20 cellular contexts compared by ENCODE assay signal in the genomic region with DNA sequence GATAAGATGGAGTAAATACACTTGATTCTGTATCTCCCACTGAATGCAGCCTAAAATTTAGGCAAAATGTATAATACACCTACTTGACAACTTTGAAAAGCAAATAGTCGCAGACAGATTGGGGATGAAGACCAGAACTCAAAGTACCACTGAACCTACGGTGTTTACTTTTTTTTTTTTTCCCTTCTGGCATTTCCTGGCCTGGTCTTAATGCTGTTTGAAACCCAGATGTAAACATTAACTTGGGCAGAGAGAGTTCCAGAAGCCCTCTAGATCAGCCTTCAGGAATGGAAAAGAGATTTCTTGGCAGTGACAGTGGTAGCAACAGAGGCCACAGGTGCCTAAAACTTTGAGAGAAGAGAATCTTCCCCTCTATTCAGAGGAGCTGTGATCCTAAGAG. TPM values are rescaled to one million over a fixed set of nuclear protein-coding genes. Genes with fewer than 3 reads are reported as not detected.
DNase-seq lines count a peak whose midpoint lies in the region; ATAC-seq and TF ChIP-seq lines count a peak whose summit lies in the region.
"Had no signal": no experiment of that assay in that cellular context is flagged by ENCODE, and none has a peak within 500 bp of the region (broad histone marks: within the 10 kb centered on the region; RNA-seq: fewer than 3 reads in every experiment).

No MANE protein-coding gene starts in this region.

- no peak overlapping the region for H3K23ac ChIP-seq in IMR-90 (ENCODE audit: low read depth, low read length)

- H3K9me3 Mint-ChIP-seq in endodermal cell = peaks cover 13% of the 10 kb centered on the region

- H3K56ac ChIP-seq in IMR-90 (ENCODE audit: extremely low read depth, insufficient read depth, low read length) = no peak overlapping the region

- intact Hi-C loops in IMR-90 (cut with micrococcal nuclease) = loop anchor here (1.0 to 5.0 kb wide), 2 partner anchors 83 to 202 kb away; no protein-coding TSS in a partner anchor
- intact Hi-C loops in lower lobe of right lung (cut with DNase I) = no loop called here

- POLR2A ChIA-PET in IMR-90 (lab: Charles Lee; ENCODE audit: unreplicated experiment) = interaction anchor here (0.7 kb wide), 1 partner anchor 263 kb away, joined by 4 read pairs; no protein-coding TSS in a partner anchor

- H2AFZ ChIP-seq in IMR-90 (replicated peaks; ENCODE audit: low read length, poor library complexity) = no peak overlapping the region

- H2BK5ac ChIP-seq in IMR-90 (ENCODE audit: low read depth, low read length, poor library complexity, severe bottlenecking) = no peak overlapping the region

- no peak for TF ChIP-seq POLR2A in IMR-90 (IDR thresholded peaks at IDR 0.05; ENCODE audit: low read depth, low read length)

- no peaks in the 10 kb centered on the region for H3K4me1 Mint-ChIP-seq in endodermal cell
- H3K4me1 Mint-ChIP-seq: activated CD4-positive, alpha-beta T cell treated with anti-CD3 and anti-CD28 coated beads for 36 hours; activated naive CD8-positive, alpha-beta T cell treated with anti-CD3 and anti-CD28 coated beads for 36 hours had no signal

- H3K4me2 ChIP-seq in IMR-90 (ENCODE audit: low read depth, low read length) = no peak overlapping the region

- H3K4me3 ChIP-seq in IMR-90 (ENCODE audit: insufficient read depth, low read depth, low read length) = no peak overlapping the region
- H3K4me3 ChIP-seq in endodermal cell (ENCODE audit: low read length) = no peak overlapping the region
- H3K4me3 ChIP-seq in lower lobe of right lung = no peak overlapping the region
- H3K4me3 ChIP-seq in skeletal muscle tissue (ENCODE audit: low read length in 3 of 3) = no peak overlapping the region
- H3K4me3 ChIP-seq in H7 (ENCODE audit: insufficient read depth, low read depth, low read length) = no peak overlapping the region
- H3K4me3 ChIP-seq: colonic mucosa, tibial nerve had no signal

- no CpG with 5 or more reads among the region's 2 CpGs for WGBS in IMR-90 (ENCODE audit: extremely low coverage in 2 of 2, insufficient read length in 1 of 2), 2 experiments
- 86 to 95% methylated on average over 2 of the region's 2 CpGs for WGBS in endodermal cell (ENCODE audit: insufficient coverage in 1 of 2, insufficient read length in 1 of 2), 2 experiments

- no peak overlapping the region for H2BK120ac ChIP-seq in IMR-90 (ENCODE audit: low read depth, low read length)

- H3K9me3 ChIP-seq in IMR-90 (ENCODE audit: control insufficient read depth, insufficient read depth, low read length) (peaks cover 3% of the 10 kb centered on the region; the same call in 1 of the 2 replicates), endodermal cell (ENCODE audit: control insufficient read depth, low read length) (no peaks in the 10 kb centered on the region), lower lobe of right lung (no peaks in the 10 kb centered on the region), skeletal muscle tissue (ENCODE audit: control insufficient read depth in 3 of 3, low read length in 3 of 3) (no peaks in the 10 kb centered on the region)
- H3K9me3 ChIP-seq: colonic mucosa had no signal

- no TSS peak for BruUV-seq in IMR-90 (replicated peaks; lab: Mats Ljungman, UMichigan)

- no peak overlapping the region for H3K14ac ChIP-seq in IMR-90 (replicated peaks; ENCODE audit: low read depth, low read length)

- no peak overlapping the region for H4K5ac ChIP-seq in IMR-90 (ENCODE audit: low read depth, low read length)

- no peak overlapping the region for H2BK15ac ChIP-seq in IMR-90 (ENCODE audit: low read depth, low read length)

- CTCF ChIA-PET in IMR-90 (lab: Yijun Ruan, JAX) = interaction anchor here (0.7 to 0.9 kb wide), 2 partner anchors 15 to 18 kb away, joined by 3 read pairs; no protein-coding TSS in a partner anchor

- no peak overlapping the region for H3K4ac ChIP-seq in IMR-90 (ENCODE audit: low read depth, low read length)

- no peak for TF ChIP-seq CTCF in IMR-90 (conservative IDR thresholded peaks at IDR 0.05; ENCODE audit: low read depth, low read length)
- no peak for TF ChIP-seq CTCF in endodermal cell (conservative IDR thresholded peaks at IDR 0.05)
- no peak for TF ChIP-seq CTCF in lower lobe of right lung (IDR thresholded peaks at IDR 0.05)

- no peaks in the 10 kb centered on the region for H3K79me1 ChIP-seq in IMR-90 (ENCODE audit: low read depth in 1 of 2, low read length in 2 of 2)

- dilution Hi-C loops in IMR-90 (cut with HindIII; ENCODE audit: low sequenced_read_pairs, unreplicated experiment) = no loop called here

- H2AK5ac ChIP-seq in IMR-90 (ENCODE audit: low read depth, low read length) = no peak overlapping the region

- peaks cover 2% of the 10 kb centered on the region; the same call in 1 of the 2 replicates for H3K27me3 ChIP-seq in IMR-90 (ENCODE audit: control insufficient read depth, insufficient read depth, low read length)
- no peaks in the 10 kb centered on the region for H3K27me3 ChIP-seq in endodermal cell (ENCODE audit: control insufficient read depth, insufficient read depth, low read length, poor library complexity, severe bottlenecking)
- no peaks in the 10 kb centered on the region for H3K27me3 ChIP-seq in lower lobe of right lung (ENCODE audit: low read depth)
- H3K27me3 ChIP-seq in skeletal muscle tissue (ENCODE audit: control insufficient read depth in 3 of 3, insufficient read depth in 3 of 3, low read length in 3 of 3) = no peaks in the 10 kb centered on the region
- H3K27me3 ChIP-seq in H7 (ENCODE audit: control insufficient read depth, insufficient read depth, low read length) = no peaks in the 10 kb centered on the region
- H3K27me3 ChIP-seq: colonic mucosa, tibial nerve had no signal

- H3K27me3 Mint-ChIP-seq in endodermal cell (ENCODE audit: insufficient read depth) = no peaks in the 10 kb centered on the region
- H3K27me3 Mint-ChIP-seq: activated CD4-positive, alpha-beta T cell treated with anti-CD3 and anti-CD28 coated beads for 36 hours; activated naive CD8-positive, alpha-beta T cell treated with anti-CD3 and anti-CD28 coated beads for 36 hours had no signal

- no peak overlapping the region for H2AK9ac ChIP-seq in IMR-90 (replicated peaks; ENCODE audit: low read depth, low read length, poor library complexity)

- H3K18ac ChIP-seq in IMR-90 (ENCODE audit: low read depth, low read length) = no peak overlapping the region

- H4K91ac ChIP-seq in IMR-90 (ENCODE audit: insufficient read depth, low read depth, low read length) = no peak overlapping the region

- H4K20me1 ChIP-seq in IMR-90 (ENCODE audit: insufficient read depth, low read length) = no peaks in the 10 kb centered on the region

- H3K27ac ChIP-seq in IMR-90 (ENCODE audit: insufficient read depth, low read length) = no peak overlapping the region
- no peak overlapping the region for H3K27ac ChIP-seq in endodermal cell (ENCODE audit: low read depth, low read length)
- H3K27ac ChIP-seq in lower lobe of right lung = peak overlapping the region; percentile 42
- H3K27ac ChIP-seq in skeletal muscle tissue (ENCODE audit: low read depth, low read length) = peak overlapping the region; percentile 57
- H3K27ac ChIP-seq: colonic mucosa, tibial nerve had no signal

- in situ Hi-C loops in IMR-90 (cut with MboI; ENCODE audit: low sequenced_read_pairs) = no loop called here

- H3K36me3 ChIP-seq in IMR-90 (ENCODE audit: control insufficient read depth, insufficient read depth, low read length) = no peaks in the 10 kb centered on the region
- H3K36me3 ChIP-seq in endodermal cell (ENCODE audit: control insufficient read depth, insufficient read depth, low read length) = peaks cover 73% of the 10 kb centered on the region
- no peaks in the 10 kb centered on the region for H3K36me3 ChIP-seq in lower lobe of right lung
- H3K36me3 ChIP-seq in skeletal muscle tissue (ENCODE audit: control insufficient read depth in 3 of 3, insufficient read depth in 3 of 3, low read length in 3 of 3) = peaks cover 10 to 21% (median 18%) of the 10 kb centered on the region in 3 donors
- H3K36me3 ChIP-seq in H7 (replicated peaks; ENCODE audit: control insufficient read depth, insufficient read depth, low read length) = peaks cover 4% of the 10 kb centered on the region
- H3K36me3 ChIP-seq: colonic mucosa, tibial nerve had no signal

- peak overlapping the region; percentile 18 for H3K27ac Mint-ChIP-seq in endodermal cell
- H3K27ac Mint-ChIP-seq: activated CD4-positive, alpha-beta T cell treated with anti-CD3 and anti-CD28 coated beads for 36 hours; activated naive CD8-positive, alpha-beta T cell treated with anti-CD3 and anti-CD28 coated beads for 36 hours; CD8-positive, alpha-beta T cell had no signal

- ATAC-seq in IMR-90 (ENCODE audit: low read depth) = peak; percentile 53
- ATAC-seq in lower lobe of right lung = no peak
- no peak for ATAC-seq in GM21447 (IDR thresholded peaks at IDR 0.05; ENCODE audit: unreplicated experiment)
- ATAC-seq: activated CD4-positive, alpha-beta T cell treated with anti-CD3 and anti-CD28 coated beads for 36 hours; CD8-positive, alpha-beta T cell had no signal

- H2BK20ac ChIP-seq in IMR-90 (ENCODE audit: low read depth, low read length) = no peak overlapping the region

- H3K36me3 Mint-ChIP-seq in endodermal cell (ENCODE audit: low read depth) = peaks cover 72% of the 10 kb centered on the region

- H4K8ac ChIP-seq in IMR-90 (ENCODE audit: low read depth in 2 of 2, low read length in 2 of 2) = no peak overlapping the region

- DNase-seq in IMR-90 = no peak
- no peak for DNase-seq in endodermal cell
- no peak for DNase-seq in lower lobe of right lung
- DNase-seq in H7 = no peak
- DNase-seq in central memory CD4-positive, alpha-beta T cell = no peak
- DNase-seq in C1 segment of cervical spinal cord (lab: John Stamatoyannopoulos, UW) = no peak
- DNase-seq: GF-D8, islet precursor cell, midbrain, NCI-H187, NCI-H748 treated with DMSO at 0.1 percent for 48 hours, retina, SHP77 had no signal

- TF ChIP-seq RAD21 in IMR-90 (IDR thresholded peaks at IDR 0.05; ENCODE audit: low read length) = no peak

- H3K4me1 ChIP-seq in IMR-90 (ENCODE audit: control insufficient read depth, insufficient read depth, low read length) (peaks cover 1% of the 10 kb centered on the region; the same call in 1 of the 2 replicates), endodermal cell (ENCODE audit: control insufficient read depth, insufficient read depth, low read length) (no peaks in the 10 kb centered on the region), lower lobe of right lung (peaks cover 21% of the 10 kb centered on the region), skeletal muscle tissue (ENCODE audit: control insufficient read depth in 3 of 3, insufficient read depth in 3 of 3, low read length in 3 of 3) (peaks cover 34 to 42% (median 39%) of the 10 kb centered on the region in 3 donors)

- no peaks in the 10 kb centered on the region for H3K9me1 ChIP-seq in IMR-90 (ENCODE audit: insufficient read depth, low read length)

- H3K4me3 Mint-ChIP-seq in endodermal cell = no peak overlapping the region
- H3K4me3 Mint-ChIP-seq: activated CD4-positive, alpha-beta T cell treated with anti-CD3 and anti-CD28 coated beads for 36 hours; activated naive CD8-positive, alpha-beta T cell treated with anti-CD3 and anti-CD28 coated beads for 36 hours; CD8-positive, alpha-beta T cell had no signal

- H3K9ac ChIP-seq in IMR-90 (ENCODE audit: low read depth, low read length) (no peak overlapping the region), endodermal cell (ENCODE audit: extremely low read depth, low read length, poor library complexity, severe bottlenecking) (no peak overlapping the region), skeletal muscle tissue (ENCODE audit: low read depth in 1 of 3, low read length in 3 of 3) (peak overlapping the region in 1 of 3 donors; percentile 43)

RNA-seq across cellular contexts. Expression of a gene that starts 27.8 kb away (rescaled TPM):
- total RNA-seq in IMR-90 (2012; rRNA removed) (under 0.01 TPM in 2 replicates), endodermal cell (10 to 100 TPM; 57.8 to 94.1 TPM), lower lobe of right lung (14.0 TPM), skeletal muscle tissue (33.4 TPM)
- 0.06 and 0.26 TPM in 2 replicates for polyA plus RNA-seq in IMR-90 (2012; rRNA removed)
- 0.03 and 0.05 TPM in 2 replicates for polyA plus RNA-seq in IMR-90 (2012; cell fraction: cytosol; rRNA removed)
- polyA plus RNA-seq in IMR-90 (2012; cell fraction: nucleus; rRNA removed; ENCODE audit: low replicate concordance) = 0.47 and 0.57 TPM in 2 replicates
- 14.0 TPM for polyA plus RNA-seq in endodermal cell (2013, experiment 1 of 2)
- polyA plus RNA-seq in endodermal cell (2013, experiment 2 of 2) = 17.0 TPM
- 0.59 and 0.81 TPM in 2 replicates for total RNA-seq in H7 (2014; rRNA removed; shearing (Covaris generic))

RNA-seq across cellular contexts. Expression of a gene that starts 39.5 kb away (rescaled TPM):
- total RNA-seq in IMR-90 (2012; rRNA removed) = not detected in 2 replicates
- polyA plus RNA-seq in IMR-90 (2012; rRNA removed) = not detected in 2 replicates
- polyA plus RNA-seq in IMR-90 (2012; cell fraction: cytosol; rRNA removed) = 0.01 TPM in 1 of 2 replicates, not detected in the other
- not detected in 2 replicates for polyA plus RNA-seq in IMR-90 (2012; cell fraction: nucleus; rRNA removed; ENCODE audit: low replicate concordance)
- not detected for total RNA-seq in endodermal cell
- not detected for polyA plus RNA-seq in endodermal cell (2013, experiment 1 of 2)
- not detected for polyA plus RNA-seq in endodermal cell (2013, experiment 2 of 2)
- not detected for total RNA-seq in lower lobe of right lung
- 0.52 TPM for total RNA-seq in skeletal muscle tissue
- total RNA-seq in H7 (2014; rRNA removed; shearing (Covaris generic)) = not detected in 2 replicates
- total RNA-seq: activated CD4-positive, alpha-beta T cell treated with anti-CD3 and anti-CD28 coated beads for 36 hours; activated naive CD8-positive, alpha-beta T cell treated with anti-CD3 and anti-CD28 coated beads for 36 hours; CD8-positive, alpha-beta T cell had no signal

Comparison
In these comparisons a context has a peak if more than half of its experiments do, and no peak if none do; other contexts are left out.
1. H3K27ac ChIP-seq: peak in lower lobe of right lung (single experiment) and skeletal muscle tissue (single experiment); none in IMR-90 (single experiment) and endodermal cell (single experiment).